In genomic region chr15:59372352-59373211, GRCh38 we compare ENCODE assay signal across 1 cellular context.
A peak's percentile ranks its signal among the peaks of the same experiment; 100 is the strongest.
TF ChIP-seq lines count a peak whose summit lies in the region.

Gene MYO1E, minus strand, starts transcription at chr15:59372871. Its CDS starts 371 bp downstream, at chr15:59372500.

TF ChIP-seq in GM12878, 131 proteins besides CTCF, POLR2A, EP300 and RAD21 (continued from another document):
- TF ChIP-seq E2F4 (IDR thresholded peaks at IDR 0.05; ENCODE audit: low read depth, low read length) (no peak), PAX5 (IDR thresholded peaks at IDR 0.05; ENCODE audit: borderline replicate concordance, low read depth, low read length) (0 out of 2 replicates have a peak, but pooled peaks have one; percentile 19), FOXM1 (IDR thresholded peaks at IDR 0.05; ENCODE audit: low read depth, low read length) (no peak), BACH1 (IDR thresholded peaks at IDR 0.05; ENCODE audit: borderline replicate concordance) (no peak), ZNF622 (IDR thresholded peaks at IDR 0.05) (no peak), NBN (IDR thresholded peaks at IDR 0.05) (0 out of 2 replicates have a peak, but pooled peaks have one; percentile 44), ZNF592 (IDR thresholded peaks at IDR 0.05) (no peak), CEBPZ (IDR thresholded peaks at IDR 0.05; ENCODE audit: low read depth, low read length) (no peak)
